12 cellular contexts compared by ENCODE assay signal in the genomic region with DNA sequence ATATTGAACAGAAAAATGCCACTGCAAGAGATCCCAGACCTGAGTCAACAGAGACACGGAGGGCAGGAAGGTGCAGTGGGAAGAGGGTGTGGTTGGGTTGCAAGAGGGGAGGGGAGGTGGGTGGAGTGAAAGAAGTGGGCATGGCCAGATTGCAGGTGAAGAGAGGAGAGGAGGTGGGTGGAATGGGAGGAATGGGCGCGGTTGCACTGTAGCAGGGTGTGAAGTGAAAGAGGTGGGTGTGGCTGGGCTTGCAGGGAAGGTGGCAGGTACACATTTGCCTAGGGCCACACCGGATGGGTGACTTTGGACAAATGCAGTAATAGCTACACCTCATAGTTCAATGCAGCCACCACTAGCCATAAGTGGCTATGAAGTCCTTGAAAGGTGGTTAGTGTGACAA.
DNase-seq lines count a peak whose midpoint lies in the region; ATAC-seq, FAIRE-seq and TF ChIP-seq lines count a peak whose summit lies in the region.
"Had no signal": no experiment of that assay in that cellular context is flagged by ENCODE, and none has a peak within 500 bp of the region (broad histone marks: within the 10 kb centered on the region; RNA-seq: fewer than 3 reads in every experiment).

No MANE protein-coding gene starts in this region.

- H4K20me1 ChIP-seq in keratinocyte (ENCODE audit: control insufficient read depth, extremely low read depth, insufficient read depth, low read length), result no peaks in the 10 kb centered on the region

- intact Hi-C loops in A673 (cut with micrococcal nuclease; ENCODE audit: unreplicated experiment), result no loop called here

- H3K27ac ChIP-seq in keratinocyte (ENCODE audit: control insufficient read depth, insufficient read depth, low read length) (no peak overlapping the region), A673 (ENCODE audit: low read depth, low read length, poor library complexity, severe bottlenecking) (no peak overlapping the region)
- H3K27ac ChIP-seq: vagina had no signal

- no peak overlapping the region for H3K4me2 ChIP-seq in keratinocyte (ENCODE audit: control insufficient read depth, extremely low read depth, insufficient read depth, low read depth, low read length)

- no TSS peak for BruUV-seq in A673 (replicated peaks; lab: Mats Ljungman, UMichigan)

- H3K4me1 ChIP-seq in keratinocyte (ENCODE audit: control insufficient read depth, extremely low read depth, insufficient read depth, low read length), result peaks cover 13% of the 10 kb centered on the region
- peaks cover under 1% of the 10 kb centered on the region for H3K4me1 ChIP-seq in A673 (ENCODE audit: insufficient read depth, low read length, poor library complexity, severe bottlenecking)

- no peak overlapping the region for H3K4me3 ChIP-seq in keratinocyte (ENCODE audit: control insufficient read depth in 2 of 3, extremely low read depth in 1 of 3, insufficient read depth in 2 of 3, low read depth in 1 of 3, low read length in 3 of 3)
- H3K4me3 ChIP-seq in A673 (ENCODE audit: low read depth, low read length, poor library complexity, severe bottlenecking), result no peak overlapping the region
- H3K4me3 ChIP-seq: gastrocnemius medialis, vagina had no signal

- peak; percentile 76 for FAIRE-seq in GM18507 (lab: Jason Lieb, UNC)
- no peak for FAIRE-seq in keratinocyte (lab: Jason Lieb, UNC)

- no peak overlapping the region for H2AFZ ChIP-seq in keratinocyte (ENCODE audit: control insufficient read depth, low read length)

- H3K9me3 ChIP-seq in keratinocyte (ENCODE audit: control insufficient read depth, low read depth, low read length) (no peaks in the 10 kb centered on the region), A673 (ENCODE audit: low read depth, low read length, poor library complexity, severe bottlenecking) (no peaks in the 10 kb centered on the region)
- H3K9me3 ChIP-seq: gastrocnemius medialis, vagina had no signal

- dilution Hi-C loops in keratinocyte (cut with MboI; ENCODE audit: extremely low pct_ligation_motif_present, low sequenced_read_pairs), result no loop called here

- H3K27me3 ChIP-seq in keratinocyte (ENCODE audit: control insufficient read depth, extremely low read depth, insufficient read depth, low read length), result no peaks in the 10 kb centered on the region
- no peaks in the 10 kb centered on the region for H3K27me3 ChIP-seq in A673 (replicated peaks; ENCODE audit: insufficient read depth, low read depth, low read length, poor library complexity)
- H3K27me3 ChIP-seq: gastrocnemius medialis, vagina had no signal

- DNase-seq in GM18507 (ENCODE audit: extremely low spot score, insufficient read length, low read depth) (no peak), NCI-H526 treated with DMSO at 0.1 percent for 48 hours (lab: John Stamatoyannopoulos, UW) (peak; percentile 17), keratinocyte (ENCODE audit: low read depth, low spot score) (peak; percentile 15), CD1c-positive myeloid dendritic cell (ENCODE audit: extremely low spot score) (no peak), A673 (ENCODE audit: low spot score) (no peak), SW 1271 (lab: John Stamatoyannopoulos, UW) (no peak), foreskin melanocyte (no peak)
- DNase-seq: activated T-cell treated with anti-CD3 and anti-CD28 coated beads for 4 hours, gastrocnemius medialis, NCI-H1694 had no signal

- H3K79me2 ChIP-seq in keratinocyte (ENCODE audit: control insufficient read depth, insufficient read depth, low read length), result no peaks in the 10 kb centered on the region

- CTCF ChIA-PET in A673 (lab: Charles Lee), result no interaction called here

- no peak for TF ChIP-seq CTCF in keratinocyte (optimal IDR thresholded peaks at IDR 0.05 in 1 of 3, IDR thresholded peaks at IDR 0.05 in 1 of 3, conservative IDR thresholded peaks at IDR 0.05 in 1 of 3; ENCODE audit: extremely low read depth in 1 of 3, insufficient read depth in 2 of 3, low read length in 3 of 3)
- no peak for TF ChIP-seq CTCF in A673 (conservative IDR thresholded peaks at IDR 0.05; ENCODE audit: low read depth, low read length)

- no peaks in the 10 kb centered on the region for H3K36me3 ChIP-seq in keratinocyte (ENCODE audit: control insufficient read depth in 2 of 2, extremely low read depth in 1 of 2, insufficient read depth in 2 of 2, low read length in 2 of 2)
- H3K36me3 ChIP-seq in A673 (ENCODE audit: insufficient read depth, low read length, poor library complexity, severe bottlenecking), result no peaks in the 10 kb centered on the region
- H3K36me3 ChIP-seq: gastrocnemius medialis, vagina had no signal

- H3K9me1 ChIP-seq in keratinocyte (ENCODE audit: control insufficient read depth, extremely low read depth, insufficient read depth, low read length), result no peaks in the 10 kb centered on the region

- H3K9ac ChIP-seq in keratinocyte (ENCODE audit: control insufficient read depth, extremely low read depth, insufficient read depth, low read length), result no peak overlapping the region

- POLR2A ChIA-PET in A673 (lab: Charles Lee; ENCODE audit: low non-redundant PET), result no interaction called here

- peak; percentile 53 for ATAC-seq in GM21723 (IDR thresholded peaks at IDR 0.05; ENCODE audit: unreplicated experiment)
- ATAC-seq: gastrocnemius medialis had no signal

Comparison
In these comparisons a context has a peak if more than half of its experiments do, and no peak if none do; other contexts are left out.
1. DNase-seq: peak in NCI-H526 treated with DMSO at 0.1 percent for 48 hours (single experiment) and keratinocyte (single experiment); none in GM18507 (single experiment), CD1c-positive myeloid dendritic cell (single experiment), A673 (single experiment), SW 1271 (0 of 2) and foreskin melanocyte (single experiment).